19 cellular contexts compared by ENCODE assay signal in the genomic region with DNA sequence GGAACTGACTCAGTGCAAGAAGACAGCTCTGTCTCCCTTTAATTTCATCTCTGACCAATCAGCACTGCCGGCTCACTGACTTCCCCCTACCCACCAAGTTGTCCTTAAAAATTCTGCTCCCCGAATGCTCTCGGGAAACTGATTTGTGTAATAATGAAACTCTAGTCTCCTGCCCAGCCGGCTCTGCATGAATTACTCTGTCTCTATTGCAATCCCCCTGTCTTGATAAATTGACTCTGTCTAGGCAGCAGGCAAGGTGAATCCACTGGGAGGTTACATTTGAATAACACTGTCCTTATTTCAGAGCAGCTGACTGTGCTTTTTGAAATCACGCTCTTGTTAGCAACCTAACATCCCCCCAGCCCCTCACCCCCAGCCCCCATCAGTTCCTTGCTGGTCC. TPM values are rescaled to one million over a fixed set of nuclear protein-coding genes. Genes with fewer than 3 reads are reported as not detected.
DNase-seq lines count a peak whose midpoint lies in the region; ATAC-seq, FAIRE-seq and TF ChIP-seq lines count a peak whose summit lies in the region.
"Had no signal": no experiment of that assay in that cellular context is flagged by ENCODE, and none has a peak within 500 bp of the region (broad histone marks: within the 10 kb centered on the region; RNA-seq: fewer than 3 reads in every experiment).

No MANE protein-coding gene starts in this region.

- H3K4ac ChIP-seq in H1 (replicated peaks; ENCODE audit: insufficient read length, low read depth, low read length) = no peak overlapping the region

- H3K4me1 ChIP-seq in HUES48 (ENCODE audit: control insufficient read depth, insufficient read depth, low read length) (no peaks in the 10 kb centered on the region), H1 (replicated peaks in 1 of 4; ENCODE audit: control insufficient read depth in 3 of 4, insufficient read depth in 4 of 4, low read length in 3 of 4) (peaks cover 0 to 6% (median 0%) of the 10 kb centered on the region in 4 experiments; a peak in 2 of 7 replicates), body of pancreas (no peaks in the 10 kb centered on the region)
- H3K4me1 ChIP-seq: BE2C had no signal

- no peak overlapping the region for H3K14ac ChIP-seq in H1 (ENCODE audit: insufficient read length)

- H3K9me3 ChIP-seq in HUES48 (ENCODE audit: control insufficient read depth, insufficient read depth, low read length) (peaks cover 20% of the 10 kb centered on the region), H1 (ENCODE audit: insufficient read depth in 2 of 2, low read depth in 1 of 2, low read length in 1 of 2) (peaks cover 13 to 15% of the 10 kb centered on the region in 2 experiments), body of pancreas (peaks cover 0 to 5% (median 0%) of the 10 kb centered on the region in 3 donors)
- H3K9me3 ChIP-seq: BE2C had no signal

- H4K8ac ChIP-seq in H1 (ENCODE audit: extremely low read depth, insufficient read depth, low read length) = no peak overlapping the region

- no peaks in the 10 kb centered on the region for H3K27me3 ChIP-seq in HUES48 (ENCODE audit: control insufficient read depth, insufficient read depth, low read length)
- H3K27me3 ChIP-seq in H1 (replicated peaks in 1 of 4; ENCODE audit: control insufficient read depth in 3 of 4, extremely low read depth in 1 of 4, insufficient read depth in 3 of 4, low read length in 3 of 4) = no peaks in the 10 kb centered on the region
- H3K27me3 ChIP-seq in body of pancreas = no peaks in the 10 kb centered on the region
- H3K27me3 ChIP-seq: BE2C had no signal

- no peak overlapping the region for H2BK5ac ChIP-seq in H1 (ENCODE audit: low read depth, low read length)

- H3K36me3 ChIP-seq in HUES48 (ENCODE audit: control insufficient read depth, insufficient read depth, low read length) (no peaks in the 10 kb centered on the region), H1 (ENCODE audit: control insufficient read depth in 2 of 4, insufficient read depth in 4 of 4, low read length in 3 of 4) (no peaks in the 10 kb centered on the region), body of pancreas (replicated peaks in 1 of 2; ENCODE audit: insufficient read depth in 1 of 2, low read depth in 2 of 2) (no peaks in the 10 kb centered on the region)
- H3K36me3 ChIP-seq: BE2C had no signal

- FAIRE-seq in D721Med (lab: Jason Lieb, UNC) (peak; percentile 41), H1 (lab: Jason Lieb, UNC) (peak; percentile 7)
- FAIRE-seq: A204.1, G401.6, GM12891 had no signal

- no peak overlapping the region for H3K23ac ChIP-seq in H1 (ENCODE audit: insufficient read length)

- H3K4me2 ChIP-seq in H1 (ENCODE audit: insufficient read depth in 1 of 2, low read depth in 2 of 2, low read length in 2 of 2) = peak overlapping the region; percentile 38 to 57; a peak in 3 of 4 replicates

- no peak overlapping the region for H4K5ac ChIP-seq in H1 (ENCODE audit: insufficient read length, low read depth, low read length)

- H3K18ac ChIP-seq in H1 (ENCODE audit: extremely low read depth, low read length) = peak overlapping the region; percentile 48; the same call in 1 of the 2 replicates

- intact Hi-C loops in body of pancreas (cut with DNase I) = no loop called here

- no peak for TF ChIP-seq EP300 in H1 (IDR thresholded peaks at IDR 0.05; ENCODE audit: borderline replicate concordance in 1 of 2, low read depth in 2 of 2, low read length in 2 of 2)

- WGBS in H1 (ENCODE audit: extremely low coverage in 1 of 2, insufficient coverage in 1 of 2, insufficient read length in 1 of 2, insufficient replicate concordance in 2 of 2, low coverage in 1 of 2, low lambda C conversion rate in 2 of 2, missing lambda C conversion rate in 1 of 2), 2 experiments = 17% methylated on average over 5 of the region's 5 CpGs; no CpG with 5 or more reads in 1 of the 2 experiments
- 74 to 91% methylated on average over 5 of the region's 5 CpGs for WGBS in body of pancreas, 2 donors

- H3K23me2 ChIP-seq in H1 (ENCODE audit: low read depth, low read length) = no peaks in the 10 kb centered on the region

- H3K79me2 ChIP-seq in H1 (ENCODE audit: control insufficient read depth in 1 of 2, insufficient read depth in 2 of 2, low read length in 2 of 2) = no peaks in the 10 kb centered on the region

- no peak overlapping the region for H3K9ac ChIP-seq in HUES48 (ENCODE audit: low read depth, low read length)
- no peak overlapping the region for H3K9ac ChIP-seq in H1 (replicated peaks in 1 of 4; ENCODE audit: extremely low read depth in 1 of 4, low read depth in 3 of 4, low read length in 3 of 4)
- H3K9ac ChIP-seq: GM23248 had no signal

- no peak overlapping the region for H3K56ac ChIP-seq in H1 (replicated peaks; ENCODE audit: insufficient read length, low read depth, low read length)

- no peak overlapping the region for H2BK20ac ChIP-seq in H1 (ENCODE audit: low read length)

- POLR2A ChIA-PET in H1 (lab: Charles Lee; ENCODE audit: partially characterized antibody) = no interaction called here

- no peak overlapping the region for H4K91ac ChIP-seq in H1 (replicated peaks; ENCODE audit: insufficient read length, low read length)

- ATAC-seq in GM18517 (IDR thresholded peaks at IDR 0.05; ENCODE audit: unreplicated experiment) (no peak), body of pancreas (no peak)

- no peak overlapping the region for H2BK15ac ChIP-seq in H1 (ENCODE audit: low read length)

- DNase-seq in D721Med (ENCODE audit: insufficient read length, low spot score) (no peak), H1 (ENCODE audit: low read depth in 1 of 2, low spot score in 2 of 2) (peak in 1 of 2 experiments; percentile 39), mesenteric fat pad (ENCODE audit: low spot score) (peak; percentile 28), retina (no peak), body of pancreas (no peak)
- DNase-seq: ACHN; BE2C; C1 segment of cervical spinal cord; CD8-positive, alpha-beta memory T cell; COR-L47; GM23248; H9; KBM-7 had no signal

- CTCF ChIA-PET in H1 (lab: Charles Lee; ENCODE audit: partially characterized antibody) = interaction anchor here (0.6 kb wide), 1 partner anchor 47 kb away, joined by 3 read pairs; no protein-coding TSS in a partner anchor

- no peak overlapping the region for H2BK12ac ChIP-seq in H1 (ENCODE audit: low read depth, low read length)

- H3K4me3 ChIP-seq in HUES48 (ENCODE audit: low read depth, low read length) (no peak overlapping the region), H1 (ENCODE audit: extremely low read depth in 1 of 4, insufficient read depth in 2 of 4, low read depth in 3 of 4, low read length in 4 of 4) (no peak overlapping the region), body of pancreas (no peak overlapping the region)
- H3K4me3 ChIP-seq: GM23248 had no signal

- TF ChIP-seq CTCF in D721Med (IDR thresholded peaks at IDR 0.05; ENCODE audit: insufficient read depth, missing control alignments) (no peak), H1 (IDR thresholded peaks at IDR 0.05; ENCODE audit: control extremely low read depth in 1 of 3, insufficient read depth in 1 of 3, low read depth in 1 of 3, low read length in 3 of 3) (no peak), body of pancreas (IDR thresholded peaks at IDR 0.05) (no peak)

- no peaks in the 10 kb centered on the region for H3K79me1 ChIP-seq in H1 (ENCODE audit: low read depth, low read length)

- TF ChIP-seq RAD21 in H1 (IDR thresholded peaks at IDR 0.05 in 1 of 2, conservative IDR thresholded peaks at IDR 0.05 in 1 of 2; ENCODE audit: low read depth in 2 of 2, low read length in 2 of 2) = no peak

- no peak overlapping the region for H2AK5ac ChIP-seq in H1 (ENCODE audit: low read depth, low read length)

- TF ChIP-seq POLR2A in H1 (IDR thresholded peaks at IDR 0.05; ENCODE audit: control extremely low read depth in 1 of 2, low read depth in 2 of 2, low read length in 2 of 2) (no peak), body of pancreas (IDR thresholded peaks at IDR 0.05) (no peak)

- H3K27ac ChIP-seq in HUES48 (ENCODE audit: low read depth, low read length) (peak overlapping the region; percentile 28), H1 (ENCODE audit: low read depth, low read length) (no peak overlapping the region), body of pancreas (no peak overlapping the region)
- H3K27ac ChIP-seq: GM23248, HL-60 had no signal

- no peaks in the 10 kb centered on the region for H4K20me1 ChIP-seq in H1 (replicated peaks in 1 of 2; ENCODE audit: control insufficient read depth in 1 of 2, insufficient read depth in 2 of 2, low read length in 2 of 2)

- no peak overlapping the region for H2BK120ac ChIP-seq in H1 (replicated peaks; ENCODE audit: low read depth, low read length)

- no peak overlapping the region for H2AFZ ChIP-seq in H1 (ENCODE audit: low read length)
- H2AFZ ChIP-seq: GM23248 had no signal

TF ChIP-seq in H1, 55 proteins besides CTCF, POLR2A, EP300 and RAD21:
- TF ChIP-seq CEBPB (IDR thresholded peaks at IDR 0.05; ENCODE audit: low read depth, low read length) (0 out of 2 replicates have a peak, but pooled peaks have one; percentile 14), HDAC2 (IDR thresholded peaks at IDR 0.05; ENCODE audit: borderline replicate concordance in 1 of 2, low read depth in 2 of 2, low read length in 2 of 2) (peak in 1 of 2 experiments; percentile 76; a peak in 1 of 4 replicates), SIRT6 (IDR thresholded peaks at IDR 0.05; ENCODE audit: low read length) (no peak)

RNA-seq across cellular contexts. Expression of a gene that starts 26.4 kb away (rescaled TPM):
- 14.2 and 14.5 TPM in 2 replicates for total RNA-seq in H1 (2021; fragmentation: NEBNext Ultra II Directional; extraction: Animal tissue kit (Norgen Biotek cat#: 25700))
- polyA plus RNA-seq in H1 (2011; rRNA removed) = 6.7 and 8.3 TPM in 2 replicates
- 7.4 TPM for polyA plus RNA-seq in H1 (2011; cell fraction: cytosol; rRNA removed)
- polyA plus RNA-seq in H1 (2011; cell fraction: nucleus; rRNA removed) = 34.9 TPM
- 4.6 to 5.7 TPM (median 5.3 TPM) in 4 replicates for polyA plus RNA-seq in H1 (2012, experiment 1 of 2)
- 0.30 TPM for polyA plus RNA-seq in H1 (2012, experiment 2 of 2)
- polyA plus RNA-seq in H1 (2013, experiment 1 of 2) = 7.3 TPM
- polyA plus RNA-seq in H1 (2013, experiment 2 of 2) = 7.3 TPM
- polyA minus RNA-seq in H1 (2011; rRNA and poly(A)+ RNA removed) = 27.2 and 45.7 TPM in 2 replicates
- polyA minus RNA-seq in H1 (2011; cell fraction: cytosol; rRNA and poly(A)+ RNA removed) = 10.1 TPM
- polyA minus RNA-seq in H1 (2011; cell fraction: nucleus; rRNA and poly(A)+ RNA removed) = 81.8 TPM
- total RNA-seq in mesenteric fat pad (14.5 TPM), body of pancreas (10 to 100 TPM in 1 of 2 donors, 1 to 10 TPM in 1; 9.6 to 22.7 TPM)
